In genomic region chr18:63040788-63041410, GRCh38 we compare ENCODE assay signal across 9 cellular contexts.
DNase-seq lines count a peak whose midpoint lies in the region; ATAC-seq and TF ChIP-seq lines count a peak whose summit lies in the region.
"Had no signal": no experiment of that assay in that cellular context is flagged by ENCODE, and none has a peak within 500 bp of the region (broad histone marks: within the 10 kb centered on the region; RNA-seq: fewer than 3 reads in every experiment).

No MANE protein-coding gene starts in this region.

- peak; percentile 58 for ATAC-seq in GM18867 (IDR thresholded peaks at IDR 0.05; ENCODE audit: unreplicated experiment)
- peak; percentile 75 for ATAC-seq in HG02759 (IDR thresholded peaks at IDR 0.05; ENCODE audit: unreplicated experiment)

- DNase-seq in COLO668 (lab: John Stamatoyannopoulos, UW; ENCODE audit: unreplicated experiment): peak; percentile 57
- DNase-seq in NCI-H69 (lab: John Stamatoyannopoulos, UW): peak; percentile 45
- no peak for DNase-seq in testis
- no peak for DNase-seq in Kasumi-1 (lab: John Stamatoyannopoulos, UW)
- DNase-seq in DMS 273 (lab: John Stamatoyannopoulos, UW; ENCODE audit: unreplicated experiment): no peak
- DNase-seq in NCI-H1092 (lab: John Stamatoyannopoulos, UW): no peak
- DNase-seq: NCI-H446 had no signal

- no peak overlapping the region for H3K4me3 ChIP-seq in testis

- no peak for TF ChIP-seq CTCF in testis (IDR thresholded peaks at IDR 0.05)

- no peak for TF ChIP-seq POLR2A in testis (IDR thresholded peaks at IDR 0.05)

- no peaks in the 10 kb centered on the region for H3K36me3 ChIP-seq in testis (ENCODE audit: low read depth, missing control alignments)

- no peaks in the 10 kb centered on the region for H3K4me1 ChIP-seq in testis

- WGBS in testis, 2 donors: 68 to 79% methylated on average over 4 of the region's 4 CpGs

- no peaks in the 10 kb centered on the region for H3K9me3 ChIP-seq in testis

- intact Hi-C loops in testis (cut with DNase I; ENCODE audit: low total_unique reads): no loop called here

- no peaks in the 10 kb centered on the region for H3K27me3 ChIP-seq in testis

- H3K27ac ChIP-seq in testis: no peak overlapping the region

Comparison
In these comparisons a context has a peak if more than half of its experiments do, and no peak if none do; other contexts are left out.
1. DNase-seq: peak in COLO668 (single experiment) and NCI-H69 (single experiment); none in testis (single experiment), Kasumi-1 (0 of 2), DMS 273 (single experiment) and NCI-H1092 (single experiment).